ENCODE assay signal across 1 cellular context in the genomic region with DNA sequence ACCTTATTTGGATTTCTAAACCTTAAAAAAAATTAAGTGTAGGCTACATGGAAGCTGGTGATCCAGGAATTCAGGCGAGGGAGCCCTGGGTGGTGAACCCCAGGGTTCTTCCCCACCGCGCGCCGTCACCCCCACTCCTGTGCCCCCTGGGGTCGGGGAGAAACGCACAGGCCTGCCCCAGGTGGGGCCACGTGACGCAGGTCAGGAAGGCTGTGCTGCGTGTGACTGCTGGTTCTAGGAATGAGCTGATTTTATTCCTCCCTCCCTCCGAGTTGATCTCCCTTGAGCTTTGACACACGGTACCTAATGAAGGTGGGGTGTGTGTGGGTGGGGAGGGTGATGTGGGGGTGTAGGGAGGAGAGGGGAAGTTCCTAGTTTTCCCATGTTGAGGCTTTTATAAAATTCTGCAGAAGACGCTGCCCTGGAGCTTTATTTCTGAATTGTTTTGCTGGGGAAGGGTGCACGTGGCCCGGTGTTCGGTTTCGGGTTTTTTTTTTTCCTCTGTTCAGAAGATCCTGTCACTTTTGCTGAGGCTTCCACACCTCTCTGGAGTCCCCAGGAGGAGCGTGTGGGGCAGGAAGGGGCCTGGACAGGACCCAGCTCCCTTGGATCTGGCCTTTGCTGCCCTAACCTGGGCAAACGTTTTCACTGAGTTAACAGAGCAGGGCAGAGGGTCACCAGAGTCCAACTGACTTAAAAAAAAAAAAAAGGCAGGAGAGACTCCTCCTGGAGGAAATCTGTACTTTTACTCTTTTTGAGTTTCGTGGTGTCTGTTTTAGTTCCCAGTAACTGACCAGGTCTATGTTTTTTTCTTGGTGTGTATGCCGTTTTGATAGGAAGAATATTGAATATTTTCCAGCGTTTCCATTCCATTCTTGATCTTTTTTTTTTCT.
A peak's percentile ranks its signal among the peaks of the same experiment; 100 is the strongest.
TF ChIP-seq lines count a peak whose summit lies in the region.

No MANE protein-coding gene starts in this region.

TF ChIP-seq in K562, 482 proteins besides CTCF, POLR2A, EP300 and RAD21 (continued from another document):
- TF ChIP-seq, protein P1, sequence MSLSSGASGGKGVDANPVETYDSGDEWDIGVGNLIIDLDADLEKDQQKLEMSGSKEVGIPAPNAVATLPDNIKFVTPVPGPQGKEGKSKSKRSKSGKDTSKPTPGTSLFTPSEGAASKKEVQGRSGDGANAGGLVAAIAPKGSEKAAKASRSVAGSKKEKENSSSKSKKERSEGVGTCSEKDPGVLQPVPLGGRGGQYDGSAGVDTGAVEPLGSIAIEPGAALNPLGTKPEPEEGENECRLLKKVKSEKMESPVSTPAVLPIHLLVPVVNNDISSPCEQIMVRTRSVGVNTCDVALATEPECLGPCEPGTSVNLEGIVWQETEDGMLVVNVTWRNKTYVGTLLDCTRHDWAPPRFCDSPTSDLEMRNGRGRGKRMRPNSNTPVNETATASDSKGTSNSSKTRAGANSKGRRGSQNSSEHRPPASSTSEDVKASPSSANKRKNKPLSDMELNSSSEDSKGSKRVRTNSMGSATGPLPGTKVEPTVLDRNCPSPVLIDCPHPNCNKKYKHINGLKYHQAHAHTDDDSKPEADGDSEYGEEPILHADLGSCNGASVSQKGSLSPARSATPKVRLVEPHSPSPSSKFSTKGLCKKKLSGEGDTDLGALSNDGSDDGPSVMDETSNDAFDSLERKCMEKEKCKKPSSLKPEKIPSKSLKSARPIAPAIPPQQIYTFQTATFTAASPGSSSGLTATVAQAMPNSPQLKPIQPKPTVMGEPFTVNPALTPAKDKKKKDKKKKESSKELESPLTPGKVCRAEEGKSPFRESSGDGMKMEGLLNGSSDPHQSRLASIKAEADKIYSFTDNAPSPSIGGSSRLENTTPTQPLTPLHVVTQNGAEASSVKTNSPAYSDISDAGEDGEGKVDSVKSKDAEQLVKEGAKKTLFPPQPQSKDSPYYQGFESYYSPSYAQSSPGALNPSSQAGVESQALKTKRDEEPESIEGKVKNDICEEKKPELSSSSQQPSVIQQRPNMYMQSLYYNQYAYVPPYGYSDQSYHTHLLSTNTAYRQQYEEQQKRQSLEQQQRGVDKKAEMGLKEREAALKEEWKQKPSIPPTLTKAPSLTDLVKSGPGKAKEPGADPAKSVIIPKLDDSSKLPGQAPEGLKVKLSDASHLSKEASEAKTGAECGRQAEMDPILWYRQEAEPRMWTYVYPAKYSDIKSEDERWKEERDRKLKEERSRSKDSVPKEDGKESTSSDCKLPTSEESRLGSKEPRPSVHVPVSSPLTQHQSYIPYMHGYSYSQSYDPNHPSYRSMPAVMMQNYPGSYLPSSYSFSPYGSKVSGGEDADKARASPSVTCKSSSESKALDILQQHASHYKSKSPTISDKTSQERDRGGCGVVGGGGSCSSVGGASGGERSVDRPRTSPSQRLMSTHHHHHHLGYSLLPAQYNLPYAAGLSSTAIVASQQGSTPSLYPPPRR (CRISPR knock-in tag; IDR thresholded peaks at IDR 0.05; ENCODE audit: borderline replicate concordance), result 0 out of 2 replicates have a peak, but pooled peaks have one; percentile 42
- TF ChIP-seq BDP1 (IDR thresholded peaks at IDR 0.05; ENCODE audit: insufficient read depth, insufficient read length), result no peak
- TF ChIP-seq, protein P2, sequence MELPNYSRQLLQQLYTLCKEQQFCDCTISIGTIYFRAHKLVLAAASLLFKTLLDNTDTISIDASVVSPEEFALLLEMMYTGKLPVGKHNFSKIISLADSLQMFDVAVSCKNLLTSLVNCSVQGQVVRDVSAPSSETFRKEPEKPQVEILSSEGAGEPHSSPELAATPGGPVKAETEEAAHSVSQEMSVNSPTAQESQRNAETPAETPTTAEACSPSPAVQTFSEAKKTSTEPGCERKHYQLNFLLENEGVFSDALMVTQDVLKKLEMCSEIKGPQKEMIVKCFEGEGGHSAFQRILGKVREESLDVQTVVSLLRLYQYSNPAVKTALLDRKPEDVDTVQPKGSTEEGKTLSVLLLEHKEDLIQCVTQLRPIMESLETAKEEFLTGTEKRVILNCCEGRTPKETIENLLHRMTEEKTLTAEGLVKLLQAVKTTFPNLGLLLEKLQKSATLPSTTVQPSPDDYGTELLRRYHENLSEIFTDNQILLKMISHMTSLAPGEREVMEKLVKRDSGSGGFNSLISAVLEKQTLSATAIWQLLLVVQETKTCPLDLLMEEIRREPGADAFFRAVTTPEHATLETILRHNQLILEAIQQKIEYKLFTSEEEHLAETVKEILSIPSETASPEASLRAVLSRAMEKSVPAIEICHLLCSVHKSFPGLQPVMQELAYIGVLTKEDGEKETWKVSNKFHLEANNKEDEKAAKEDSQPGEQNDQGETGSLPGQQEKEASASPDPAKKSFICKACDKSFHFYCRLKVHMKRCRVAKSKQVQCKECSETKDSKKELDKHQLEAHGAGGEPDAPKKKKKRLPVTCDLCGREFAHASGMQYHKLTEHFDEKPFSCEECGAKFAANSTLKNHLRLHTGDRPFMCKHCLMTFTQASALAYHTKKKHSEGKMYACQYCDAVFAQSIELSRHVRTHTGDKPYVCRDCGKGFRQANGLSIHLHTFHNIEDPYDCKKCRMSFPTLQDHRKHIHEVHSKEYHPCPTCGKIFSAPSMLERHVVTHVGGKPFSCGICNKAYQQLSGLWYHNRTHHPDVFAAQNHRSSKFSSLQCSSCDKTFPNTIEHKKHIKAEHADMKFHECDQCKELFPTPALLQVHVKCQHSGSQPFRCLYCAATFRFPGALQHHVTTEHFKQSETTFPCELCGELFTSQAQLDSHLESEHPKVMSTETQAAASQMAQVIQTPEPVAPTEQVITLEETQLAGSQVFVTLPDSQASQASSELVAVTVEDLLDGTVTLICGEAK (IDR thresholded peaks at IDR 0.05), result peak; percentile 35; the same call in 1 of the 2 replicates
- TF ChIP-seq, protein P2 (CRISPR knock-in tag; IDR thresholded peaks at IDR 0.05), result no peak
- TF ChIP-seq, protein P3, sequence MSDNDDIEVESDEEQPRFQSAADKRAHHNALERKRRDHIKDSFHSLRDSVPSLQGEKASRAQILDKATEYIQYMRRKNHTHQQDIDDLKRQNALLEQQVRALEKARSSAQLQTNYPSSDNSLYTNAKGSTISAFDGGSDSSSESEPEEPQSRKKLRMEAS (CRISPR knock-in tag; IDR thresholded peaks at IDR 0.05), result peak; percentile 73
- TF ChIP-seq, protein P4, sequence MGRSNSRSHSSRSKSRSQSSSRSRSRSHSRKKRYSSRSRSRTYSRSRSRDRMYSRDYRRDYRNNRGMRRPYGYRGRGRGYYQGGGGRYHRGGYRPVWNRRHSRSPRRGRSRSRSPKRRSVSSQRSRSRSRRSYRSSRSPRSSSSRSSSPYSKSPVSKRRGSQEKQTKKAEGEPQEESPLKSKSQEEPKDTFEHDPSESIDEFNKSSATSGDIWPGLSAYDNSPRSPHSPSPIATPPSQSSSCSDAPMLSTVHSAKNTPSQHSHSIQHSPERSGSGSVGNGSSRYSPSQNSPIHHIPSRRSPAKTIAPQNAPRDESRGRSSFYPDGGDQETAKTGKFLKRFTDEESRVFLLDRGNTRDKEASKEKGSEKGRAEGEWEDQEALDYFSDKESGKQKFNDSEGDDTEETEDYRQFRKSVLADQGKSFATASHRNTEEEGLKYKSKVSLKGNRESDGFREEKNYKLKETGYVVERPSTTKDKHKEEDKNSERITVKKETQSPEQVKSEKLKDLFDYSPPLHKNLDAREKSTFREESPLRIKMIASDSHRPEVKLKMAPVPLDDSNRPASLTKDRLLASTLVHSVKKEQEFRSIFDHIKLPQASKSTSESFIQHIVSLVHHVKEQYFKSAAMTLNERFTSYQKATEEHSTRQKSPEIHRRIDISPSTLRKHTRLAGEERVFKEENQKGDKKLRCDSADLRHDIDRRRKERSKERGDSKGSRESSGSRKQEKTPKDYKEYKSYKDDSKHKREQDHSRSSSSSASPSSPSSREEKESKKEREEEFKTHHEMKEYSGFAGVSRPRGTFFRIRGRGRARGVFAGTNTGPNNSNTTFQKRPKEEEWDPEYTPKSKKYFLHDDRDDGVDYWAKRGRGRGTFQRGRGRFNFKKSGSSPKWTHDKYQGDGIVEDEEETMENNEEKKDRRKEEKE (IDR thresholded peaks at IDR 0.05; ENCODE audit: borderline replicate concordance in 1 of 2, control insufficient read depth in 1 of 2, low read depth in 2 of 2, low read length in 1 of 2), result 0 out of 4 replicates have a peak, but pooled peaks of 1 of the 2 experiments have one; percentile 2
